2 cellular contexts compared by ENCODE assay signal in the genomic region with DNA sequence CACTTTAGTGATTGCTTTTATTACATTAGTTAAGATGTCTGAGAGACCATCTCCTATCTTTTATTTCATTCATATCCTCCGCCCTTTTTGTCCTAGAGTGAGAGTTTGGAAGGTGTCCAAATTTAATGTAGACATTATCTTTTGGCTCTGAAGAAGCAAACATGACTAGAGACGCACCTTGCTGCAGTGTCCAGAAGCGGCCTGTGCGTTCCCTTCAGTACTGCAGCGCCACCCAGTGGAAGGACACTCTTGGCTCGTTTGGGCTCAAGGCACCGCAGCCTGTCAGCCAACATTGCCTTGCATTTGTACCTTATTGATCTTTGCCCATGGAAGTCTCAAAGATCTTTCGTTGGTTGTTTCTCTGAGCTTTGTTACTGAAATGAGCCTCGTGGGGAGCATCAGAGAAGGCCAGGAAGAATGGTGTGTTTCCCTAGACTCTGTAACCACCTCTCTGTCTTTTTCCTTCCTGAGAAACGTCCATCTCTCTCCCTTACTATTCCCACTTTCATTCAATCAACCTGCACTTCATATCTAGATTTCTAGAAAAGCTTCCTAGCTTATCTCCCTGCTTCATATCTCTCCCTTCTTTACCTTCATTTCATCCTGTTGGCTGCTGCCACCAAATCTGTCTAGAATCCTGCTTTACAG.
A peak's percentile ranks its signal among the peaks of the same experiment; 100 is the strongest.
TF ChIP-seq lines count a peak whose summit lies in the region.

No MANE protein-coding gene starts in this region.

TF ChIP-seq in Ishikawa, 13 proteins besides CTCF, POLR2A, EP300 and RAD21:
- TF ChIP-seq, protein P1, sequence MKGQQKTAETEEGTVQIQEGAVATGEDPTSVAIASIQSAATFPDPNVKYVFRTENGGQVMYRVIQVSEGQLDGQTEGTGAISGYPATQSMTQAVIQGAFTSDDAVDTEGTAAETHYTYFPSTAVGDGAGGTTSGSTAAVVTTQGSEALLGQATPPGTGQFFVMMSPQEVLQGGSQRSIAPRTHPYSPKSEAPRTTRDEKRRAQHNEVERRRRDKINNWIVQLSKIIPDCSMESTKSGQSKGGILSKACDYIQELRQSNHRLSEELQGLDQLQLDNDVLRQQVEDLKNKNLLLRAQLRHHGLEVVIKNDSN (IDR thresholded peaks at IDR 0.05): no peak
- TF ChIP-seq NFIC (IDR thresholded peaks at IDR 0.05): no peak
- TF ChIP-seq TCF12 (IDR thresholded peaks at IDR 0.05; ENCODE audit: low read depth): no peak
- TF ChIP-seq CEBPB (IDR thresholded peaks at IDR 0.05): no peak
- TF ChIP-seq TEAD4 (IDR thresholded peaks at IDR 0.05): no peak
- no peak for TF ChIP-seq ZBTB7A (IDR thresholded peaks at IDR 0.05; ENCODE audit: low read depth)
- no peak for TF ChIP-seq FOXM1 (IDR thresholded peaks at IDR 0.05; ENCODE audit: borderline replicate concordance, low read depth)

TF ChIP-seq in K562, 482 proteins besides CTCF, POLR2A, EP300 and RAD21 (continues in another document):
- no peak for TF ChIP-seq SRF (CRISPR knock-in tag; IDR thresholded peaks at IDR 0.05)
- no peak for TF ChIP-seq ZEB2 (IDR thresholded peaks at IDR 0.05)
- TF ChIP-seq MAFK (IDR thresholded peaks at IDR 0.05; ENCODE audit: low read length): no peak
- TF ChIP-seq, protein P2, sequence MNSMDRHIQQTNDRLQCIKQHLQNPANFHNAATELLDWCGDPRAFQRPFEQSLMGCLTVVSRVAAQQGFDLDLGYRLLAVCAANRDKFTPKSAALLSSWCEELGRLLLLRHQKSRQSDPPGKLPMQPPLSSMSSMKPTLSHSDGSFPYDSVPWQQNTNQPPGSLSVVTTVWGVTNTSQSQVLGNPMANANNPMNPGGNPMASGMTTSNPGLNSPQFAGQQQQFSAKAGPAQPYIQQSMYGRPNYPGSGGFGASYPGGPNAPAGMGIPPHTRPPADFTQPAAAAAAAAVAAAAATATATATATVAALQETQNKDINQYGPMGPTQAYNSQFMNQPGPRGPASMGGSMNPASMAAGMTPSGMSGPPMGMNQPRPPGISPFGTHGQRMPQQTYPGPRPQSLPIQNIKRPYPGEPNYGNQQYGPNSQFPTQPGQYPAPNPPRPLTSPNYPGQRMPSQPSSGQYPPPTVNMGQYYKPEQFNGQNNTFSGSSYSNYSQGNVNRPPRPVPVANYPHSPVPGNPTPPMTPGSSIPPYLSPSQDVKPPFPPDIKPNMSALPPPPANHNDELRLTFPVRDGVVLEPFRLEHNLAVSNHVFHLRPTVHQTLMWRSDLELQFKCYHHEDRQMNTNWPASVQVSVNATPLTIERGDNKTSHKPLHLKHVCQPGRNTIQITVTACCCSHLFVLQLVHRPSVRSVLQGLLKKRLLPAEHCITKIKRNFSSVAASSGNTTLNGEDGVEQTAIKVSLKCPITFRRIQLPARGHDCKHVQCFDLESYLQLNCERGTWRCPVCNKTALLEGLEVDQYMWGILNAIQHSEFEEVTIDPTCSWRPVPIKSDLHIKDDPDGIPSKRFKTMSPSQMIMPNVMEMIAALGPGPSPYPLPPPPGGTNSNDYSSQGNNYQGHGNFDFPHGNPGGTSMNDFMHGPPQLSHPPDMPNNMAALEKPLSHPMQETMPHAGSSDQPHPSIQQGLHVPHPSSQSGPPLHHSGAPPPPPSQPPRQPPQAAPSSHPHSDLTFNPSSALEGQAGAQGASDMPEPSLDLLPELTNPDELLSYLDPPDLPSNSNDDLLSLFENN (IDR thresholded peaks at IDR 0.05; ENCODE audit: low read depth in 2 of 2, low read length in 2 of 2): no peak
- TF ChIP-seq YBX1 (IDR thresholded peaks at IDR 0.05): no peak
- no peak for TF ChIP-seq FUS (optimal IDR thresholded peaks at IDR 0.05; ENCODE audit: low read depth, low read length)
- peak; percentile 24; the same call in 1 of the 2 replicates for TF ChIP-seq EP400 (IDR thresholded peaks at IDR 0.05)
- TF ChIP-seq SRSF9 (IDR thresholded peaks at IDR 0.05; ENCODE audit: borderline replicate concordance, low read depth, low read length): no peak
- no peak for TF ChIP-seq KAT8 (IDR thresholded peaks at IDR 0.05; ENCODE audit: low read depth)
- no peak for TF ChIP-seq MEIS2 (IDR thresholded peaks at IDR 0.05; ENCODE audit: partially characterized antibody)
- TF ChIP-seq STAG1 (CRISPR knock-in tag; IDR thresholded peaks at IDR 0.05; ENCODE audit: borderline replicate concordance): peak; percentile 64; the same call in 1 of the 2 replicates
- TF ChIP-seq, protein P3, sequence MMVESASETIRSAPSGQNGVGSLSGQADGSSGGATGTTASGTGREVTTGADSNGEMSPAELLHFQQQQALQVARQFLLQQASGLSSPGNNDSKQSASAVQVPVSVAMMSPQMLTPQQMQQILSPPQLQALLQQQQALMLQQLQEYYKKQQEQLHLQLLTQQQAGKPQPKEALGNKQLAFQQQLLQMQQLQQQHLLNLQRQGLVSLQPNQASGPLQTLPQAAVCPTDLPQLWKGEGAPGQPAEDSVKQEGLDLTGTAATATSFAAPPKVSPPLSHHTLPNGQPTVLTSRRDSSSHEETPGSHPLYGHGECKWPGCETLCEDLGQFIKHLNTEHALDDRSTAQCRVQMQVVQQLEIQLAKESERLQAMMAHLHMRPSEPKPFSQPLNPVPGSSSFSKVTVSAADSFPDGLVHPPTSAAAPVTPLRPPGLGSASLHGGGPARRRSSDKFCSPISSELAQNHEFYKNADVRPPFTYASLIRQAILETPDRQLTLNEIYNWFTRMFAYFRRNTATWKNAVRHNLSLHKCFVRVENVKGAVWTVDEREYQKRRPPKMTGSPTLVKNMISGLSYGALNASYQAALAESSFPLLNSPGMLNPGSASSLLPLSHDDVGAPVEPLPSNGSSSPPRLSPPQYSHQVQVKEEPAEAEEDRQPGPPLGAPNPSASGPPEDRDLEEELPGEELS (CRISPR knock-in tag; IDR thresholded peaks at IDR 0.05; ENCODE audit: borderline replicate concordance): no peak
- no peak for TF ChIP-seq CBX2 (IDR thresholded peaks at IDR 0.05; ENCODE audit: insufficient read depth, low read length, poor library complexity, severe bottlenecking)
- TF ChIP-seq, protein P4, sequence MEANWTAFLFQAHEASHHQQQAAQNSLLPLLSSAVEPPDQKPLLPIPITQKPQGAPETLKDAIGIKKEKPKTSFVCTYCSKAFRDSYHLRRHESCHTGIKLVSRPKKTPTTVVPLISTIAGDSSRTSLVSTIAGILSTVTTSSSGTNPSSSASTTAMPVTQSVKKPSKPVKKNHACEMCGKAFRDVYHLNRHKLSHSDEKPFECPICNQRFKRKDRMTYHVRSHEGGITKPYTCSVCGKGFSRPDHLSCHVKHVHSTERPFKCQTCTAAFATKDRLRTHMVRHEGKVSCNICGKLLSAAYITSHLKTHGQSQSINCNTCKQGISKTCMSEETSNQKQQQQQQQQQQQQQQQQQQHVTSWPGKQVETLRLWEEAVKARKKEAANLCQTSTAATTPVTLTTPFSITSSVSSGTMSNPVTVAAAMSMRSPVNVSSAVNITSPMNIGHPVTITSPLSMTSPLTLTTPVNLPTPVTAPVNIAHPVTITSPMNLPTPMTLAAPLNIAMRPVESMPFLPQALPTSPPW (CRISPR knock-in tag; IDR thresholded peaks at IDR 0.05): no peak
- TF ChIP-seq ZNF766 (CRISPR knock-in tag; conservative IDR thresholded peaks at IDR 0.05): no peak
- TF ChIP-seq, protein P5, sequence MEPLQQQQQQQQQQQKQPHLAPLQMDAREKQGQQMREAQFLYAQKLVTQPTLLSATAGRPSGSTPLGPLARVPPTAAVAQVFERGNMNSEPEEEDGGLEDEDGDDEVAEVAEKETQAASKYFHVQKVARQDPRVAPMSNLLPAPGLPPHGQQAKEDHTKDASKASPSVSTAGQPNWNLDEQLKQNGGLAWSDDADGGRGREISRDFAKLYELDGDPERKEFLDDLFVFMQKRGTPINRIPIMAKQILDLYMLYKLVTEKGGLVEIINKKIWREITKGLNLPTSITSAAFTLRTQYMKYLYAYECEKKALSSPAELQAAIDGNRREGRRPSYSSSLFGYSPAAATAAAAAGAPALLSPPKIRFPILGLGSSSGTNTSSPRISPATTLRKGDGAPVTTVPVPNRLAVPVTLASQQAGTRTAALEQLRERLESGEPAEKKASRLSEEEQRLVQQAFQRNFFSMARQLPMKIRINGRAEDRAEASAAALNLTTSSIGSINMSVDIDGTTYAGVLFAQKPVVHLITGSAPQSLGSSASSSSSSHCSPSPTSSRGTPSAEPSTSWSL (CRISPR knock-in tag; IDR thresholded peaks at IDR 0.05; ENCODE audit: borderline replicate concordance): no peak
- TF ChIP-seq SREBF2 (CRISPR knock-in tag; IDR thresholded peaks at IDR 0.05): no peak
- peak; percentile 37; the same call in 1 of the 2 replicates for TF ChIP-seq POLR2AphosphoS5 (IDR thresholded peaks at IDR 0.05; ENCODE audit: control insufficient read depth, insufficient read depth, low read depth, low read length)
- TF ChIP-seq, protein P6, sequence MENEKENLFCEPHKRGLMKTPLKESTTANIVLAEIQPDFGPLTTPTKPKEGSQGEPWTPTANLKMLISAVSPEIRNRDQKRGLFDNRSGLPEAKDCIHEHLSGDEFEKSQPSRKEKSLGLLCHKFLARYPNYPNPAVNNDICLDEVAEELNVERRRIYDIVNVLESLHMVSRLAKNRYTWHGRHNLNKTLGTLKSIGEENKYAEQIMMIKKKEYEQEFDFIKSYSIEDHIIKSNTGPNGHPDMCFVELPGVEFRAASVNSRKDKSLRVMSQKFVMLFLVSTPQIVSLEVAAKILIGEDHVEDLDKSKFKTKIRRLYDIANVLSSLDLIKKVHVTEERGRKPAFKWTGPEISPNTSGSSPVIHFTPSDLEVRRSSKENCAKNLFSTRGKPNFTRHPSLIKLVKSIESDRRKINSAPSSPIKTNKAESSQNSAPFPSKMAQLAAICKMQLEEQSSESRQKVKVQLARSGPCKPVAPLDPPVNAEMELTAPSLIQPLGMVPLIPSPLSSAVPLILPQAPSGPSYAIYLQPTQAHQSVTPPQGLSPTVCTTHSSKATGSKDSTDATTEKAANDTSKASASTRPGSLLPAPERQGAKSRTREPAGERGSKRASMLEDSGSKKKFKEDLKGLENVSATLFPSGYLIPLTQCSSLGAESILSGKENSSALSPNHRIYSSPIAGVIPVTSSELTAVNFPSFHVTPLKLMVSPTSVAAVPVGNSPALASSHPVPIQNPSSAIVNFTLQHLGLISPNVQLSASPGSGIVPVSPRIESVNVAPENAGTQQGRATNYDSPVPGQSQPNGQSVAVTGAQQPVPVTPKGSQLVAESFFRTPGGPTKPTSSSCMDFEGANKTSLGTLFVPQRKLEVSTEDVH (IDR thresholded peaks at IDR 0.05; ENCODE audit: low read depth, partially characterized antibody): no peak
- TF ChIP-seq ZNF324 (CRISPR knock-in tag; IDR thresholded peaks at IDR 0.05): no peak
- no peak for TF ChIP-seq ZNF197 (CRISPR knock-in tag; IDR thresholded peaks at IDR 0.05; ENCODE audit: low read depth)
- TF ChIP-seq THRAP3 (IDR thresholded peaks at IDR 0.05; ENCODE audit: borderline replicate concordance): no peak
- TF ChIP-seq, protein P7, sequence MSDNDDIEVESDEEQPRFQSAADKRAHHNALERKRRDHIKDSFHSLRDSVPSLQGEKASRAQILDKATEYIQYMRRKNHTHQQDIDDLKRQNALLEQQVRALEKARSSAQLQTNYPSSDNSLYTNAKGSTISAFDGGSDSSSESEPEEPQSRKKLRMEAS (CRISPR knock-in tag; IDR thresholded peaks at IDR 0.05): no peak
- 0 out of 3 replicates have a peak, but pooled peaks of 1 of the 2 experiments have one; percentile 20 for TF ChIP-seq CBX3 (IDR thresholded peaks at IDR 0.05; ENCODE audit: borderline replicate concordance in 1 of 2, low read length in 2 of 2)
- 0 out of 2 replicates have a peak, but pooled peaks have one; percentile 48 for TF ChIP-seq MTA3 (IDR thresholded peaks at IDR 0.05; ENCODE audit: borderline replicate concordance)
- TF ChIP-seq, protein P8, sequence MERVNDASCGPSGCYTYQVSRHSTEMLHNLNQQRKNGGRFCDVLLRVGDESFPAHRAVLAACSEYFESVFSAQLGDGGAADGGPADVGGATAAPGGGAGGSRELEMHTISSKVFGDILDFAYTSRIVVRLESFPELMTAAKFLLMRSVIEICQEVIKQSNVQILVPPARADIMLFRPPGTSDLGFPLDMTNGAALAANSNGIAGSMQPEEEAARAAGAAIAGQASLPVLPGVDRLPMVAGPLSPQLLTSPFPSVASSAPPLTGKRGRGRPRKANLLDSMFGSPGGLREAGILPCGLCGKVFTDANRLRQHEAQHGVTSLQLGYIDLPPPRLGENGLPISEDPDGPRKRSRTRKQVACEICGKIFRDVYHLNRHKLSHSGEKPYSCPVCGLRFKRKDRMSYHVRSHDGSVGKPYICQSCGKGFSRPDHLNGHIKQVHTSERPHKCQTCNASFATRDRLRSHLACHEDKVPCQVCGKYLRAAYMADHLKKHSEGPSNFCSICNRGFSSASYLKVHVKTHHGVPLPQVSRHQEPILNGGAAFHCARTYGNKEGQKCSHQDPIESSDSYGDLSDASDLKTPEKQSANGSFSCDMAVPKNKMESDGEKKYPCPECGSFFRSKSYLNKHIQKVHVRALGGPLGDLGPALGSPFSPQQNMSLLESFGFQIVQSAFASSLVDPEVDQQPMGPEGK (CRISPR knock-in tag; IDR thresholded peaks at IDR 0.05; ENCODE audit: borderline replicate concordance): no peak
- no peak for TF ChIP-seq BRD4 (IDR thresholded peaks at IDR 0.05)
- 0 out of 2 replicates have a peak, but pooled peaks have one; percentile 36 for TF ChIP-seq POLR2AphosphoS2 (IDR thresholded peaks at IDR 0.05; ENCODE audit: low read length)
- TF ChIP-seq ZKSCAN1 (IDR thresholded peaks at IDR 0.05; ENCODE audit: low read depth, low read length): peak; percentile 29; the same call in 1 of the 2 replicates
- no peak for TF ChIP-seq WHSC1 (IDR thresholded peaks at IDR 0.05; ENCODE audit: low read length)
- TF ChIP-seq OTX1 (CRISPR knock-in tag; IDR thresholded peaks at IDR 0.05): no peak
- no peak for TF ChIP-seq RFX7 (CRISPR knock-in tag; IDR thresholded peaks at IDR 0.05)
- no peak for TF ChIP-seq ZNF146 (CRISPR knock-in tag; IDR thresholded peaks at IDR 0.05; ENCODE audit: unreplicated experiment)
- TF ChIP-seq, protein P9, sequence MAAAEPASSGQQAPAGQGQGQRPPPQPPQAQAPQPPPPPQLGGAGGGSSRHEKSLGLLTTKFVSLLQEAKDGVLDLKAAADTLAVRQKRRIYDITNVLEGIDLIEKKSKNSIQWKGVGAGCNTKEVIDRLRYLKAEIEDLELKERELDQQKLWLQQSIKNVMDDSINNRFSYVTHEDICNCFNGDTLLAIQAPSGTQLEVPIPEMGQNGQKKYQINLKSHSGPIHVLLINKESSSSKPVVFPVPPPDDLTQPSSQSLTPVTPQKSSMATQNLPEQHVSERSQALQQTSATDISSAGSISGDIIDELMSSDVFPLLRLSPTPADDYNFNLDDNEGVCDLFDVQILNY (CRISPR knock-in tag; IDR thresholded peaks at IDR 0.05): no peak
- TF ChIP-seq ZNF212 (CRISPR knock-in tag; IDR thresholded peaks at IDR 0.05): no peak
- TF ChIP-seq CEBPB (tag; IDR thresholded peaks at IDR 0.05): no peak
- TF ChIP-seq MIER1 (IDR thresholded peaks at IDR 0.05; ENCODE audit: low read depth): no peak
- TF ChIP-seq SRSF3 (IDR thresholded peaks at IDR 0.05; ENCODE audit: insufficient read depth, low read length): no peak
- TF ChIP-seq ETV5 (CRISPR knock-in tag; IDR thresholded peaks at IDR 0.05; ENCODE audit: low read depth): no peak
- no peak for TF ChIP-seq PML (IDR thresholded peaks at IDR 0.05; ENCODE audit: low read length)
- TF ChIP-seq CXXC5 (CRISPR knock-in tag; IDR thresholded peaks at IDR 0.05): 0 out of 2 replicates have a peak, but pooled peaks have one; percentile 26
- no peak for TF ChIP-seq SREBF1 (IDR thresholded peaks at IDR 0.05; ENCODE audit: borderline replicate concordance, low read depth, low read length)
- TF ChIP-seq NFIC (IDR thresholded peaks at IDR 0.05): peak; percentile 71
- TF ChIP-seq GATAD2A (IDR thresholded peaks at IDR 0.05): no peak
